ENCODE assay signal across 18 cellular contexts in the genomic region with DNA sequence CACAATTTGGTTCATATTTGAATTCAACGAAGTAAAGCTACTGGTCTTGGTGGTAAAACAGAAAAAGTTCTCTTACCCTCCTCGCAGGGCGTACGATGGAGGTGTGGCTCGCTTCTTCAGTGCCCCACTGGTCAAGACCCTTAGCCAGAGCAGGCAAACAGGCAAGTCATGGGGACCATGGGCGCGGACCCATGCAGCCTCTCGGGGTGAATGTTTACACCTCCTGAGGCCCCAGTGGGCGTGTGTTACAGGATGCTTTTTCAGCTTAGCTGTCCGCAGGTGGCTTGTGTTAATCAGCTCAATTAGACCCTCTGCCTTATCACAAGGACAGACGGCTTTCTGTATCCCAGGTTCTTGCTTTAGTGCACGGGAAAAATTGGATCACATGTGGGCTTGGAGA.
DNase-seq lines count a peak whose midpoint lies in the region; ATAC-seq and TF ChIP-seq lines count a peak whose summit lies in the region.
"Had no signal": no experiment of that assay in that cellular context is flagged by ENCODE, and none has a peak within 500 bp of the region (broad histone marks: within the 10 kb centered on the region; RNA-seq: fewer than 3 reads in every experiment).

No MANE protein-coding gene starts in this region.

- TF ChIP-seq CTCF in thyroid gland (IDR thresholded peaks at IDR 0.05), result no peak
- TF ChIP-seq CTCF in spleen (IDR thresholded peaks at IDR 0.05 in 8 of 11, conservative IDR thresholded peaks at IDR 0.05 in 3 of 11), result no peak

- H3K4me3 ChIP-seq in iPS-15b (ENCODE audit: low read depth, low read length) (peak overlapping the region; percentile 93), thyroid gland (replicated peaks in 1 of 3) (no peak overlapping the region), spleen (no peak overlapping the region)

- no peaks in the 10 kb centered on the region for H3K27me3 ChIP-seq in iPS-15b (ENCODE audit: control insufficient read depth, insufficient read depth, low read length)
- H3K27me3 ChIP-seq in thyroid gland, result no peaks in the 10 kb centered on the region
- H3K27me3 ChIP-seq in spleen (replicated peaks in 1 of 7), result no peaks in the 10 kb centered on the region

- peak overlapping the region; percentile 41 for H3K9ac ChIP-seq in iPS-15b (ENCODE audit: low read depth, low read length)

- no peak overlapping the region for H3K27ac Mint-ChIP-seq in stimulated activated naive CD8-positive, alpha-beta T cell treated with anti-CD3 and anti-CD28 coated beads, Interleukin-15, amount 100 ng/mL, for 72 hours
- H3K27ac Mint-ChIP-seq in activated CD4-positive, alpha-beta memory T cell treated with anti-CD3 and anti-CD28 coated beads for 36 hours, result no peak overlapping the region
- H3K27ac Mint-ChIP-seq: activated naive CD4-positive, alpha-beta T cell treated with anti-CD3 and anti-CD28 coated beads, Interleukin-2, amount 50 U/mL, for 24 hours had no signal

- intact Hi-C loops in activated CD4-positive, alpha-beta memory T cell treated with anti-CD3 and anti-CD28 coated beads for 36 hours (cut with micrococcal nuclease), result no loop called here
- intact Hi-C loops in thyroid gland (cut with DNase I), result no loop called here
- intact Hi-C loops in spleen (cut with DNase I; ENCODE audit: low total_unique reads), result no loop called here

- POLR2A ChIA-PET in activated CD4-positive, alpha-beta memory T cell treated with anti-CD3 and anti-CD28 coated beads for 36 hours (lab: Charles Lee), result no interaction called here

- no peak for DNase-seq in stimulated activated naive CD8-positive, alpha-beta T cell treated with anti-CD3 and anti-CD28 coated beads, Interleukin-15, amount 100 ng/mL, for 72 hours
- DNase-seq in stimulated activated naive CD8-positive, alpha-beta T cell treated with anti-CD3 and anti-CD28 coated beads, Interleukin-15, Interleukin-2, amounts not matched to agents 100 U/mL and 50 U/mL, for 24 hours, result no peak
- no peak for DNase-seq in activated CD4-positive, alpha-beta memory T cell treated with anti-CD3 and anti-CD28 coated beads for 36 hours
- DNase-seq in NK-92 (lab: John Stamatoyannopoulos, UW; ENCODE audit: unreplicated experiment) (no peak), thyroid gland (no peak), spleen (no peak), HUDEP-2 (lab: John Stamatoyannopoulos, UW; ENCODE audit: unreplicated experiment in 76 of 76) (no peak)
- DNase-seq: activated CD8-positive, alpha-beta memory T cell treated with anti-CD3 and anti-CD28 coated beads, Interleukin-2, amount 50 U/mL, for 48 hours; effector CD8-positive, alpha-beta T cell; hippocampal formation; kidney glomerular epithelial cell; MM.1S; NCI-H187; NCI-H345; retina; SIG-M5 had no signal

- H3K36me3 Mint-ChIP-seq in activated CD4-positive, alpha-beta memory T cell treated with anti-CD3 and anti-CD28 coated beads for 36 hours, result no peaks in the 10 kb centered on the region
- H3K36me3 Mint-ChIP-seq: activated naive CD4-positive, alpha-beta T cell treated with anti-CD3 and anti-CD28 coated beads, Interleukin-2, amount 50 U/mL, for 24 hours had no signal

- H3K4me1 ChIP-seq in iPS-15b (ENCODE audit: control insufficient read depth, insufficient read depth, low read length), result no peaks in the 10 kb centered on the region
- no peaks in the 10 kb centered on the region for H3K4me1 ChIP-seq in thyroid gland
- no peaks in the 10 kb centered on the region for H3K4me1 ChIP-seq in spleen

- no peak overlapping the region for H3K27ac ChIP-seq in thyroid gland
- H3K27ac ChIP-seq in spleen, result no peak overlapping the region

- peaks cover 4 to 14% of the 10 kb centered on the region in 2 donors for H3K9me3 Mint-ChIP-seq in stimulated activated naive CD8-positive, alpha-beta T cell treated with anti-CD3 and anti-CD28 coated beads, Interleukin-15, amount 100 ng/mL, for 72 hours
- peaks cover 11% of the 10 kb centered on the region for H3K9me3 Mint-ChIP-seq in activated CD4-positive, alpha-beta memory T cell treated with anti-CD3 and anti-CD28 coated beads for 36 hours

- TF ChIP-seq POLR2A in thyroid gland (IDR thresholded peaks at IDR 0.05) (no peak), spleen (IDR thresholded peaks at IDR 0.05) (no peak)

- 91 to 92% methylated on average over 12 of the region's 12 CpGs for WGBS in thyroid gland, 2 donors
- WGBS in spleen, 5 donors, result 86 to 91% (median 88%) methylated on average over 11 to 12 of the region's 12 CpGs

- H3K9me3 ChIP-seq in iPS-15b (ENCODE audit: control insufficient read depth, insufficient read depth, low read length) (no peaks in the 10 kb centered on the region), thyroid gland (no peaks in the 10 kb centered on the region), spleen (peaks cover 0 to 15% (median 3%) of the 10 kb centered on the region in 8 donors)

- H3K27me3 Mint-ChIP-seq in stimulated activated naive CD8-positive, alpha-beta T cell treated with anti-CD3 and anti-CD28 coated beads, Interleukin-15, amount 100 ng/mL, for 72 hours, result no peaks in the 10 kb centered on the region
- H3K27me3 Mint-ChIP-seq in activated CD4-positive, alpha-beta memory T cell treated with anti-CD3 and anti-CD28 coated beads for 36 hours, result no peaks in the 10 kb centered on the region
- H3K27me3 Mint-ChIP-seq: activated naive CD4-positive, alpha-beta T cell treated with anti-CD3 and anti-CD28 coated beads, Interleukin-2, amount 50 U/mL, for 24 hours had no signal

- H3K36me3 ChIP-seq in iPS-15b (ENCODE audit: control insufficient read depth, insufficient read depth, low read length) (no peaks in the 10 kb centered on the region), thyroid gland (no peaks in the 10 kb centered on the region), spleen (no peaks in the 10 kb centered on the region)

- peak overlapping the region; percentile 6 to 41 for H3K4me3 Mint-ChIP-seq in stimulated activated naive CD8-positive, alpha-beta T cell treated with anti-CD3 and anti-CD28 coated beads, Interleukin-15, amount 100 ng/mL, for 72 hours
- H3K4me3 Mint-ChIP-seq in activated CD4-positive, alpha-beta memory T cell treated with anti-CD3 and anti-CD28 coated beads for 36 hours, result peak overlapping the region; percentile 46
- H3K4me3 Mint-ChIP-seq: activated naive CD4-positive, alpha-beta T cell treated with anti-CD3 and anti-CD28 coated beads, Interleukin-2, amount 50 U/mL, for 24 hours had no signal

- CTCF ChIA-PET in activated CD4-positive, alpha-beta memory T cell treated with anti-CD3 and anti-CD28 coated beads for 36 hours (lab: Charles Lee), result no interaction called here

- no peak for ATAC-seq in stimulated activated naive CD8-positive, alpha-beta T cell treated with anti-CD3 and anti-CD28 coated beads, Interleukin-15, amount 100 ng/mL, for 72 hours
- ATAC-seq in stimulated activated naive CD8-positive, alpha-beta T cell treated with anti-CD3 and anti-CD28 coated beads, Interleukin-15, Interleukin-2, amounts not matched to agents 100 U/mL and 50 U/mL, for 24 hours, result no peak

- no peaks in the 10 kb centered on the region for H3K4me1 Mint-ChIP-seq in stimulated activated naive CD8-positive, alpha-beta T cell treated with anti-CD3 and anti-CD28 coated beads, Interleukin-15, amount 100 ng/mL, for 72 hours
- H3K4me1 Mint-ChIP-seq in activated CD4-positive, alpha-beta memory T cell treated with anti-CD3 and anti-CD28 coated beads for 36 hours (ENCODE audit: low read depth), result no peaks in the 10 kb centered on the region
- H3K4me1 Mint-ChIP-seq: activated naive CD4-positive, alpha-beta T cell treated with anti-CD3 and anti-CD28 coated beads, Interleukin-2, amount 50 U/mL, for 24 hours had no signal
